18 cellular contexts compared by ENCODE assay signal in genomic region chr9:134526798-134527492, GRCh38.
DNase-seq lines count a peak whose midpoint lies in the region; TF ChIP-seq lines count a peak whose summit lies in the region.
"Had no signal": no experiment of that assay in that cellular context is flagged by ENCODE, and none has a peak within 500 bp of the region (broad histone marks: within the 10 kb centered on the region; RNA-seq: fewer than 3 reads in every experiment).

No MANE protein-coding gene starts in this region.

- H3K4me2 ChIP-seq in BLaER1: peak overlapping the region; percentile 67
- H3K4me2 ChIP-seq: KMS-11 had no signal

- H3K36me3 ChIP-seq in BLaER1 (0 out of 2 replicates have a peak, but pooled peaks cover 5% of the 10 kb centered on the region), colonic mucosa (no peaks in the 10 kb centered on the region), right atrium auricular region (no peaks in the 10 kb centered on the region)
- H3K36me3 ChIP-seq: esophagus squamous epithelium had no signal

- intact Hi-C loops in colonic mucosa (cut with DNase I): no loop called here
- intact Hi-C loops in activated T-helper 1 cell treated with anti-CD3 and anti-CD28 coated beads, Interleukin-12 subunit alpha, Interleukin-12 subunit beta, Interleukin-2, Interleukin-4 antibody, amounts not matched to agents 30 ng/mL and 10 ng/mL and 1 ng/mL, durations not matched to agents 14 hours and 24 hours and 36 hours (cut with micrococcal nuclease): no loop called here

- H3K27ac ChIP-seq in BLaER1: no peak overlapping the region
- peak overlapping the region; percentile 23 for H3K27ac ChIP-seq in colonic mucosa
- H3K27ac ChIP-seq in right atrium auricular region: peak overlapping the region; percentile 22 to 59
- peak overlapping the region in 13 of 21 experiments; percentile 8 to 79 (median 58) for H3K27ac ChIP-seq in skin epidermis
- H3K27ac ChIP-seq: KMS-11 had no signal

- H3K27me3 Mint-ChIP-seq in activated T-helper 1 cell treated with anti-CD3 and anti-CD28 coated beads, Interleukin-12 subunit alpha, Interleukin-12 subunit beta, Interleukin-2, Interleukin-4 antibody, amounts not matched to agents 30 ng/mL and 10 ng/mL and 1 ng/mL, durations not matched to agents 14 hours and 24 hours and 36 hours (ENCODE audit: insufficient read depth): no peaks in the 10 kb centered on the region

- H3K27me3 ChIP-seq in BLaER1 (0 out of 2 replicates have a peak, but pooled peaks cover 3% of the 10 kb centered on the region), colonic mucosa (no peaks in the 10 kb centered on the region), right atrium auricular region (no peaks in the 10 kb centered on the region)

- DNase-seq in colonic mucosa: no peak
- no peak for DNase-seq in right atrium auricular region (ENCODE audit: low spot score)
- no peak for DNase-seq in kidney tubule cell (ENCODE audit: low spot score)
- DNase-seq in activated T-helper 1 cell treated with anti-CD3 and anti-CD28 coated beads, Interleukin-12 subunit alpha, Interleukin-12 subunit beta, Interleukin-2, Interleukin-4 antibody, amounts not matched to agents 30 ng/mL and 10 ng/mL and 1 ng/mL, durations not matched to agents 14 hours and 24 hours and 36 hours (ENCODE audit: low spot score): no peak
- DNase-seq in activated naive CD4-positive, alpha-beta T cell (lab: John Stamatoyannopoulos, UW): no peak
- DNase-seq in DMS114 treated with DMSO at 0.1 percent for 48 hours (lab: John Stamatoyannopoulos, UW; ENCODE audit: unreplicated experiment): no peak
- DNase-seq: activated CD4-positive, alpha-beta T cell treated with anti-CD3 and anti-CD28 coated beads for 36 hours; amygdala; effector CD8-positive, alpha-beta T cell; esophagus squamous epithelium; MV-4-11; NCI-H2029; NCI-H446 had no signal

- H3K9ac ChIP-seq in BLaER1 (no peak overlapping the region), colonic mucosa (ENCODE audit: low read depth in 2 of 2, low read length in 2 of 2) (no peak overlapping the region)
- H3K9ac ChIP-seq: KMS-11 had no signal

- H3K9me3 Mint-ChIP-seq in activated T-helper 1 cell treated with anti-CD3 and anti-CD28 coated beads, Interleukin-12 subunit alpha, Interleukin-12 subunit beta, Interleukin-2, Interleukin-4 antibody, amounts not matched to agents 30 ng/mL and 10 ng/mL and 1 ng/mL, durations not matched to agents 14 hours and 24 hours and 36 hours: no peaks in the 10 kb centered on the region

- TF ChIP-seq CTCF in colonic mucosa (IDR thresholded peaks at IDR 0.05): no peak
- no peak for TF ChIP-seq CTCF in right atrium auricular region (IDR thresholded peaks at IDR 0.05)

- no peaks in the 10 kb centered on the region for H3K4me1 Mint-ChIP-seq in activated T-helper 1 cell treated with anti-CD3 and anti-CD28 coated beads, Interleukin-12 subunit alpha, Interleukin-12 subunit beta, Interleukin-2, Interleukin-4 antibody, amounts not matched to agents 30 ng/mL and 10 ng/mL and 1 ng/mL, durations not matched to agents 14 hours and 24 hours and 36 hours (ENCODE audit: low read depth)
- H3K4me1 Mint-ChIP-seq: activated CD4-positive, alpha-beta T cell treated with anti-CD3 and anti-CD28 coated beads for 36 hours; central memory CD8-positive, alpha-beta T cell; naive thymus-derived CD8-positive, alpha-beta T cell had no signal

- H4K20me1 ChIP-seq in BLaER1: no peaks in the 10 kb centered on the region

- H3K4me1 ChIP-seq in BLaER1 (peaks cover 58% of the 10 kb centered on the region), colonic mucosa (no peaks in the 10 kb centered on the region), right atrium auricular region (no peaks in the 10 kb centered on the region)
- H3K4me1 ChIP-seq: esophagus squamous epithelium had no signal

- no peak overlapping the region for H3K4me3 Mint-ChIP-seq in activated T-helper 1 cell treated with anti-CD3 and anti-CD28 coated beads, Interleukin-12 subunit alpha, Interleukin-12 subunit beta, Interleukin-2, Interleukin-4 antibody, amounts not matched to agents 30 ng/mL and 10 ng/mL and 1 ng/mL, durations not matched to agents 14 hours and 24 hours and 36 hours
- H3K4me3 Mint-ChIP-seq: activated CD4-positive, alpha-beta T cell treated with anti-CD3 and anti-CD28 coated beads for 36 hours; central memory CD8-positive, alpha-beta T cell; naive thymus-derived CD8-positive, alpha-beta T cell had no signal

- peaks cover 22% of the 10 kb centered on the region for H3K9me3 ChIP-seq in BLaER1
- no peaks in the 10 kb centered on the region for H3K9me3 ChIP-seq in colonic mucosa
- peaks cover 0 to 25% of the 10 kb centered on the region in 2 donors for H3K9me3 ChIP-seq in right atrium auricular region

- H3K36me3 Mint-ChIP-seq in activated T-helper 1 cell treated with anti-CD3 and anti-CD28 coated beads, Interleukin-12 subunit alpha, Interleukin-12 subunit beta, Interleukin-2, Interleukin-4 antibody, amounts not matched to agents 30 ng/mL and 10 ng/mL and 1 ng/mL, durations not matched to agents 14 hours and 24 hours and 36 hours (ENCODE audit: low read depth): no peaks in the 10 kb centered on the region

- no peak overlapping the region for H3K27ac Mint-ChIP-seq in activated T-helper 1 cell treated with anti-CD3 and anti-CD28 coated beads, Interleukin-12 subunit alpha, Interleukin-12 subunit beta, Interleukin-2, Interleukin-4 antibody, amounts not matched to agents 30 ng/mL and 10 ng/mL and 1 ng/mL, durations not matched to agents 14 hours and 24 hours and 36 hours
- H3K27ac Mint-ChIP-seq: activated CD4-positive, alpha-beta T cell treated with anti-CD3 and anti-CD28 coated beads for 36 hours had no signal

- H3K4me3 ChIP-seq in BLaER1: no peak overlapping the region
- H3K4me3 ChIP-seq in colonic mucosa: no peak overlapping the region
- no peak overlapping the region for H3K4me3 ChIP-seq in right atrium auricular region
- no peak overlapping the region for H3K4me3 ChIP-seq in skin epidermis
- H3K4me3 ChIP-seq: esophagus squamous epithelium had no signal
